ENCODE assay signal across 2 cellular contexts in genomic region chr5:91311168-91311696, GRCh38.
TF ChIP-seq lines count a peak whose summit lies in the region.

No MANE protein-coding gene starts in this region.

TF ChIP-seq in HCT116, 20 proteins besides CTCF, POLR2A, EP300 and RAD21 (continued from another document):
- TF ChIP-seq MAX (IDR thresholded peaks at IDR 0.05): no peak

TF ChIP-seq in WTC11, 78 proteins besides CTCF, POLR2A, EP300 and RAD21 (continued from another document):
- TF ChIP-seq AFF4 (CRISPR knock-in tag; IDR thresholded peaks at IDR 0.05; ENCODE audit: borderline replicate concordance) (no peak), USF1 (CRISPR knock-in tag; IDR thresholded peaks at IDR 0.05) (no peak), ZNF263 (CRISPR knock-in tag; IDR thresholded peaks at IDR 0.05; ENCODE audit: low read depth) (no peak), KAT7 (CRISPR knock-in tag; IDR thresholded peaks at IDR 0.05; ENCODE audit: borderline replicate concordance) (no peak), PRDM15 (CRISPR knock-in tag; IDR thresholded peaks at IDR 0.05) (no peak), FOXP4 (CRISPR knock-in tag; IDR thresholded peaks at IDR 0.05) (no peak), AR (CRISPR knock-in tag; IDR thresholded peaks at IDR 0.05) (no peak), IRF2 (CRISPR knock-in tag; IDR thresholded peaks at IDR 0.05; ENCODE audit: borderline replicate concordance, low read depth) (no peak), ZNF425 (CRISPR knock-in tag; conservative IDR thresholded peaks at IDR 0.05) (no peak), RORB (CRISPR knock-in tag; IDR thresholded peaks at IDR 0.05) (no peak), E2F1 (CRISPR knock-in tag; IDR thresholded peaks at IDR 0.05) (no peak), FOXP1 (CRISPR knock-in tag; IDR thresholded peaks at IDR 0.05; ENCODE audit: borderline replicate concordance) (no peak), ZBTB43 (CRISPR knock-in tag; IDR thresholded peaks at IDR 0.05) (no peak)
